8 cellular contexts compared by ENCODE assay signal in the genomic region with DNA sequence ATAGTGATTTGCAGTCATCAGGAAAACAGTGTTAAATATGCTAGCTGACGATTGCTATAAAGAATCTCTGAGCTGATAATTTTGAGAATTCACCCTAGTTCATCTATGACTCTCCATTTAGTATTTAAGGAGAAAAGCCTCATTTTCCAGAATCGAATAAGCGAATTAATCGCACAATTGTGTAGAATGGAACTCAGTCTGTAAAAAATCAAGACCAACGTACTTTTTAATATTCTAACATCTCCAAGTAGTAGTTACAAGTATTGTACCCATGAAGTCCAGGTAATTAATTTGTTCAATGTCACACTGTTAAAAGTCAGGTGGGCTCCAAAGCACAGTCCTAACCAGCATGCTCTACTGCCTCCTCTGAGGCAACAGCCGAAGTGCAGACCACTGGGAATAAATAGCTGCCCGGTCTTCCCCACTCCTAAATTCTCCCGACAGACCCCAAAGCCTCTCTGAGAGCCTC. TPM values are rescaled to one million over a fixed set of nuclear protein-coding genes. Genes with fewer than 3 reads are reported as not detected.
DNase-seq lines count a peak whose midpoint lies in the region; ATAC-seq and TF ChIP-seq lines count a peak whose summit lies in the region.

No MANE protein-coding gene starts in this region.

- peak overlapping the region; percentile 88 for H3K27ac ChIP-seq in CD8-positive, alpha-beta memory T cell (ENCODE audit: low read depth, low read length)

- H3K27ac Mint-ChIP-seq in CD8-positive, alpha-beta memory T cell: peak overlapping the region; percentile 92 to 100 (median 99)

- peaks cover 31 to 55% (median 50%) of the 10 kb centered on the region in 3 donors for H3K4me1 Mint-ChIP-seq in CD8-positive, alpha-beta memory T cell

- H3K9me3 Mint-ChIP-seq in CD8-positive, alpha-beta memory T cell: no peaks in the 10 kb centered on the region

- H3K27me3 Mint-ChIP-seq in CD8-positive, alpha-beta memory T cell: peaks cover 0 to 3% of the 10 kb centered on the region in 2 donors

- CTCF ChIA-PET in CD8-positive, alpha-beta memory T cell (lab: Charles Lee): interaction anchor here (0.7 to 5.3 kb wide), 26 partner anchors 9 to 553 kb away, joined by 3 to 82 read pairs (median 4); partner anchors contain the start of genes CYREN and TMEM140

- DNase-seq in CD8-positive, alpha-beta memory T cell: no peak
- DNase-seq in MG63: no peak
- no peak for DNase-seq in epithelial cell of esophagus (ENCODE audit: low read depth)
- no peak for DNase-seq in retinal pigment epithelial cell (ENCODE audit: low read depth)
- DNase-seq in NCI-H2029 (lab: John Stamatoyannopoulos, UW): no peak
- no peak for DNase-seq in activated CD4-positive, alpha-beta T cell treated with anti-CD3 and anti-CD28 coated beads for 4 hours
- DNase-seq in posterior cingulate gyrus: no peak

- peaks cover 12% of the 10 kb centered on the region for H3K4me1 ChIP-seq in CD8-positive, alpha-beta memory T cell (ENCODE audit: insufficient read depth, low read length)

- intact Hi-C loops in posterior cingulate gyrus (cut with DNase I): loop anchor here (1.0 kb wide), 1 partner anchor 184 kb away; the partner anchor contains the start of gene CYREN

- H3K36me3 ChIP-seq in CD8-positive, alpha-beta memory T cell (ENCODE audit: insufficient read depth, low read length): no peaks in the 10 kb centered on the region
- peaks cover 4% of the 10 kb centered on the region; the same call in 1 of the 2 replicates for H3K36me3 ChIP-seq in MG63

- H3K4me3 ChIP-seq in CD8-positive, alpha-beta memory T cell (ENCODE audit: low read length): peak overlapping the region; percentile 98
- H3K4me3 ChIP-seq in MG63 (peak overlapping the region; percentile 64), epithelial cell of esophagus (ENCODE audit: low read length) (peak overlapping the region; percentile 84), retinal pigment epithelial cell (ENCODE audit: low read length) (peak overlapping the region; percentile 83)

- POLR2A ChIA-PET in CD8-positive, alpha-beta memory T cell (lab: Charles Lee): interaction anchor here (0.6 to 3.6 kb wide), 4 partner anchors 159 to 226 kb away, joined by 5 to 33 read pairs (median 6); partner anchors contain the start of genes CYREN, TMEM140 and WDR91

- ATAC-seq in GM21526 (IDR thresholded peaks at IDR 0.05; ENCODE audit: low FRiP score, unreplicated experiment): peak; percentile 54

- no peaks in the 10 kb centered on the region for H3K27me3 ChIP-seq in CD8-positive, alpha-beta memory T cell (ENCODE audit: insufficient read depth, low read length, poor library complexity, severe bottlenecking)
- no peaks in the 10 kb centered on the region for H3K27me3 ChIP-seq in MG63

- H3K9me3 ChIP-seq in CD8-positive, alpha-beta memory T cell (ENCODE audit: low read length): no peaks in the 10 kb centered on the region
- no peaks in the 10 kb centered on the region for H3K9me3 ChIP-seq in MG63

- no peak for TF ChIP-seq CTCF in epithelial cell of esophagus (IDR thresholded peaks at IDR 0.05; ENCODE audit: insufficient read depth, low read depth, low read length, missing control alignments)
- TF ChIP-seq CTCF in retinal pigment epithelial cell (conservative IDR thresholded peaks at IDR 0.05; ENCODE audit: low read depth, low read length): no peak

- H3K36me3 Mint-ChIP-seq in CD8-positive, alpha-beta memory T cell: peaks cover 0 to 19% (median 3%) of the 10 kb centered on the region in 3 donors

- peak overlapping the region; percentile 94 to 99 (median 97) for H3K4me3 Mint-ChIP-seq in CD8-positive, alpha-beta memory T cell

RNA-seq across cellular contexts. Expression of gene AGBL3, which starts 0.4 kb away (rescaled TPM):
- 1 to 10 TPM; 2.5 to 3.2 TPM for total RNA-seq in CD8-positive, alpha-beta memory T cell
- 0.10 TPM for polyA plus RNA-seq in CD8-positive, alpha-beta memory T cell
- 0.40 TPM in 1 of 2 replicates, not detected in the other for total RNA-seq in MG63 (2014; rRNA removed; shearing (Covaris generic); ENCODE audit: low replicate concordance)
